Comparison of ENCODE assay signal across 8 cellular contexts in genomic region chr17:17972126-17972951, GRCh38. TPM values are rescaled to one million over a fixed set of nuclear protein-coding genes. Genes with fewer than 3 reads are reported as not detected.
DNase-seq lines count a peak whose midpoint lies in the region; ATAC-seq, FAIRE-seq and TF ChIP-seq lines count a peak whose summit lies in the region.

DRC3 (plus strand) TSS chr17:17972862; CDS start chr17:17977599, 4,737 bp downstream.
TOM1L2 (minus strand) TSS chr17:17972400; CDS start chr17:17972313, 87 bp downstream.

- H3K36me3 ChIP-seq in BE2C (no peaks in the 10 kb centered on the region), kidney epithelial cell (ENCODE audit: control insufficient read depth, insufficient read depth, low read length) (no peaks in the 10 kb centered on the region)

- H3K27ac ChIP-seq in cingulate gyrus (ENCODE audit: low read depth, low read length) = peak within 1 kb of the TSS; percentile 60

- H3K4me1 Mint-ChIP-seq in activated CD4-positive, alpha-beta T cell treated with anti-CD3 and anti-CD28 coated beads for 36 hours = peaks cover 37% of the 10 kb centered on the region

- no peaks in the 10 kb centered on the region for H3K4me1 ChIP-seq in BE2C

- no peaks in the 10 kb centered on the region for H3K9me3 Mint-ChIP-seq in activated CD4-positive, alpha-beta T cell treated with anti-CD3 and anti-CD28 coated beads for 36 hours (ENCODE audit: low read depth)

- no peaks in the 10 kb centered on the region for H3K27me3 Mint-ChIP-seq in activated CD4-positive, alpha-beta T cell treated with anti-CD3 and anti-CD28 coated beads for 36 hours

- peak within 1 kb of the TSS; percentile 76 for H3K27ac Mint-ChIP-seq in activated CD4-positive, alpha-beta T cell treated with anti-CD3 and anti-CD28 coated beads for 36 hours

- DNase-seq in BE2C (peak; percentile 98), GM19239 (ENCODE audit: insufficient read length, low spot score) (peak; percentile 98), NCI-H510A treated with DMSO at 0.1 percent for 48 hours (lab: John Stamatoyannopoulos, UW) (peak; percentile 99), kidney epithelial cell (ENCODE audit: low read depth) (peak; percentile 99)
- peak; percentile 100 for DNase-seq in activated CD4-positive, alpha-beta T cell treated with anti-CD3 and anti-CD28 coated beads for 36 hours
- DNase-seq in stimulated activated CD4-positive, alpha-beta T cell treated with anti-CD3 and anti-CD28 coated beads, Interleukin-15, amount 100 ng/mL, for 24 hours = peak; percentile 100

- H3K4me3 Mint-ChIP-seq in activated CD4-positive, alpha-beta T cell treated with anti-CD3 and anti-CD28 coated beads for 36 hours = peak within 1 kb of the TSS; percentile 86

- FAIRE-seq in GM19239 (lab: Jason Lieb, UNC) = peak; percentile 100

- POLR2A ChIA-PET in activated CD4-positive, alpha-beta T cell treated with anti-CD3 and anti-CD28 coated beads for 36 hours (lab: Charles Lee) = interaction anchor here (0.6 to 1.6 kb wide), 6 partner anchors 14 to 289 kb away, joined by 3 to 19 read pairs (median 6); partner anchors contain the start of gene SREBF1

- H3K4me3 ChIP-seq in BE2C (ENCODE audit: low read depth, low read length) (peak within 1 kb of the TSS; percentile 66), kidney epithelial cell (ENCODE audit: low read depth, low read length) (peak within 1 kb of the TSS; percentile 77)

- peak; percentile 93 for ATAC-seq in HG03442 (IDR thresholded peaks at IDR 0.05; ENCODE audit: unreplicated experiment)
- ATAC-seq in activated CD4-positive, alpha-beta T cell treated with anti-CD3 and anti-CD28 coated beads for 36 hours = peak; percentile 97

- no peak for TF ChIP-seq CTCF in BE2C (IDR thresholded peaks at IDR 0.05; ENCODE audit: low read depth, low read length)
- no peak for TF ChIP-seq CTCF in kidney epithelial cell (IDR thresholded peaks at IDR 0.05; ENCODE audit: insufficient read depth, low read length, poor library complexity, severe bottlenecking)

- no peaks in the 10 kb centered on the region for H3K27me3 ChIP-seq in BE2C
- H3K27me3 ChIP-seq in kidney epithelial cell (ENCODE audit: control insufficient read depth, insufficient read depth, low read length) = no peaks in the 10 kb centered on the region

- H3K9me3 ChIP-seq in BE2C = no peaks in the 10 kb centered on the region

- CTCF ChIA-PET in activated CD4-positive, alpha-beta T cell treated with anti-CD3 and anti-CD28 coated beads for 36 hours (lab: Charles Lee) = interaction anchor here (0.6 to 1.7 kb wide), 9 partner anchors 12 to 110 kb away, joined by 3 to 8 read pairs (median 4); no protein-coding TSS in a partner anchor

- intact Hi-C loops in activated CD4-positive, alpha-beta T cell treated with anti-CD3 and anti-CD28 coated beads for 36 hours (cut with DNase I, micrococcal nuclease) = loop anchor here (1.0 to 2.0 kb wide), 15 partner anchors 14 to 496 kb away; partner anchors contain the start of genes ATPAF2 (in 2 of the 2), GID4 (in 2 of the 2), PEMT (in 2 of the 2) and ALKBH5 (in 1 of the 2)

- no peaks in the 10 kb centered on the region for H3K36me3 Mint-ChIP-seq in activated CD4-positive, alpha-beta T cell treated with anti-CD3 and anti-CD28 coated beads for 36 hours (ENCODE audit: low read depth)

RNA-seq across cellular contexts. Expression of gene DRC3, which starts in this region (rescaled TPM):
- 7.0 TPM for polyA plus RNA-seq in BE2C (2012; ENCODE audit: insufficient read depth, insufficient read length, low read depth)
- under 1 TPM; 0.11 to 0.18 TPM for total RNA-seq in activated CD4-positive, alpha-beta T cell treated with anti-CD3 and anti-CD28 coated beads for 36 hours
- 3.9 and 17.7 TPM in 2 replicates for total RNA-seq in kidney epithelial cell

RNA-seq across cellular contexts. Expression of gene TOM1L2, which starts in this region (rescaled TPM):
- polyA plus RNA-seq in BE2C (2012; ENCODE audit: insufficient read depth, insufficient read length, low read depth) = 15.8 TPM
- total RNA-seq in activated CD4-positive, alpha-beta T cell treated with anti-CD3 and anti-CD28 coated beads for 36 hours = 10 to 100 TPM; 11.3 to 11.9 TPM
- total RNA-seq in kidney epithelial cell = 16.3 and 17.7 TPM in 2 replicates

Comparison
In these comparisons a context has a peak if more than half of its experiments do, and no peak if none do; other contexts are left out.
1. Peak in every context shown above with its lines: DNase-seq, ATAC-seq, H3K4me3 ChIP-seq and H3K27ac ChIP-seq.